2 cellular contexts compared by ENCODE assay signal in genomic region chr9:23215688-23216087, GRCh38.
A peak's percentile ranks its signal among the peaks of the same experiment; 100 is the strongest.
TF ChIP-seq lines count a peak whose summit lies in the region.

No MANE protein-coding gene starts in this region.

TF ChIP-seq in liver, 16 proteins besides CTCF, POLR2A, EP300 and RAD21 (continued from another document):
- TF ChIP-seq REST (IDR thresholded peaks at IDR 0.05) = no peak
- TF ChIP-seq HNF4G (IDR thresholded peaks at IDR 0.05) = no peak
- TF ChIP-seq FOXA2 (IDR thresholded peaks at IDR 0.05) = no peak
- TF ChIP-seq RXRA (IDR thresholded peaks at IDR 0.05) = peak; percentile 10 to 25
- no peak for TF ChIP-seq FOXA1 (IDR thresholded peaks at IDR 0.05)
- TF ChIP-seq ATF3 (IDR thresholded peaks at IDR 0.05) = no peak
- TF ChIP-seq TAF1 (conservative IDR thresholded peaks at IDR 0.05) = no peak
- no peak for TF ChIP-seq YY1 (IDR thresholded peaks at IDR 0.05)
- no peak for TF ChIP-seq JUND (IDR thresholded peaks at IDR 0.05)
- no peak for TF ChIP-seq EGR1 (IDR thresholded peaks at IDR 0.05; ENCODE audit: low read depth in 2 of 2)
- TF ChIP-seq ZBTB33 (IDR thresholded peaks at IDR 0.05) = no peak
TF ChIP-seq in liver: peak in this region for 2.

TF ChIP-seq in HepG2, 621 proteins besides CTCF, POLR2A, EP300 and RAD21 (continued from another document):
- TF ChIP-seq, protein P1, sequence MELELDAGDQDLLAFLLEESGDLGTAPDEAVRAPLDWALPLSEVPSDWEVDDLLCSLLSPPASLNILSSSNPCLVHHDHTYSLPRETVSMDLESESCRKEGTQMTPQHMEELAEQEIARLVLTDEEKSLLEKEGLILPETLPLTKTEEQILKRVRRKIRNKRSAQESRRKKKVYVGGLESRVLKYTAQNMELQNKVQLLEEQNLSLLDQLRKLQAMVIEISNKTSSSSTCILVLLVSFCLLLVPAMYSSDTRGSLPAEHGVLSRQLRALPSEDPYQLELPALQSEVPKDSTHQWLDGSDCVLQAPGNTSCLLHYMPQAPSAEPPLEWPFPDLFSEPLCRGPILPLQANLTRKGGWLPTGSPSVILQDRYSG (CRISPR knock-in tag; IDR thresholded peaks at IDR 0.05) = no peak
- TF ChIP-seq HOXA5 (CRISPR knock-in tag; IDR thresholded peaks at IDR 0.05) = no peak
- no peak for TF ChIP-seq STAG1 (CRISPR knock-in tag; IDR thresholded peaks at IDR 0.05)
- TF ChIP-seq, protein P2, sequence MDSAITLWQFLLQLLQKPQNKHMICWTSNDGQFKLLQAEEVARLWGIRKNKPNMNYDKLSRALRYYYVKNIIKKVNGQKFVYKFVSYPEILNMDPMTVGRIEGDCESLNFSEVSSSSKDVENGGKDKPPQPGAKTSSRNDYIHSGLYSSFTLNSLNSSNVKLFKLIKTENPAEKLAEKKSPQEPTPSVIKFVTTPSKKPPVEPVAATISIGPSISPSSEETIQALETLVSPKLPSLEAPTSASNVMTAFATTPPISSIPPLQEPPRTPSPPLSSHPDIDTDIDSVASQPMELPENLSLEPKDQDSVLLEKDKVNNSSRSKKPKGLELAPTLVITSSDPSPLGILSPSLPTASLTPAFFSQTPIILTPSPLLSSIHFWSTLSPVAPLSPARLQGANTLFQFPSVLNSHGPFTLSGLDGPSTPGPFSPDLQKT (CRISPR knock-in tag; IDR thresholded peaks at IDR 0.05; ENCODE audit: borderline replicate concordance) = no peak
- no peak for TF ChIP-seq CCDC6 (CRISPR knock-in tag; IDR thresholded peaks at IDR 0.05)
- no peak for TF ChIP-seq ZFAT (CRISPR knock-in tag; conservative IDR thresholded peaks at IDR 0.05)
- TF ChIP-seq ONECUT2 (CRISPR knock-in tag; IDR thresholded peaks at IDR 0.05) = no peak
- no peak for TF ChIP-seq MAFK (conservative IDR thresholded peaks at IDR 0.05 in 1 of 2, IDR thresholded peaks at IDR 0.05 in 1 of 2; ENCODE audit: low read length in 2 of 2)
- no peak for TF ChIP-seq WIZ (CRISPR knock-in tag; IDR thresholded peaks at IDR 0.05)
- no peak for TF ChIP-seq ZNF713 (CRISPR knock-in tag; IDR thresholded peaks at IDR 0.05)
- TF ChIP-seq PCBP1 (IDR thresholded peaks at IDR 0.05; ENCODE audit: borderline replicate concordance, low read depth, low read length) = no peak
- TF ChIP-seq SATB2 (CRISPR knock-in tag; IDR thresholded peaks at IDR 0.05) = no peak
